ENCODE assay signal across 8 cellular contexts in the genomic region with DNA sequence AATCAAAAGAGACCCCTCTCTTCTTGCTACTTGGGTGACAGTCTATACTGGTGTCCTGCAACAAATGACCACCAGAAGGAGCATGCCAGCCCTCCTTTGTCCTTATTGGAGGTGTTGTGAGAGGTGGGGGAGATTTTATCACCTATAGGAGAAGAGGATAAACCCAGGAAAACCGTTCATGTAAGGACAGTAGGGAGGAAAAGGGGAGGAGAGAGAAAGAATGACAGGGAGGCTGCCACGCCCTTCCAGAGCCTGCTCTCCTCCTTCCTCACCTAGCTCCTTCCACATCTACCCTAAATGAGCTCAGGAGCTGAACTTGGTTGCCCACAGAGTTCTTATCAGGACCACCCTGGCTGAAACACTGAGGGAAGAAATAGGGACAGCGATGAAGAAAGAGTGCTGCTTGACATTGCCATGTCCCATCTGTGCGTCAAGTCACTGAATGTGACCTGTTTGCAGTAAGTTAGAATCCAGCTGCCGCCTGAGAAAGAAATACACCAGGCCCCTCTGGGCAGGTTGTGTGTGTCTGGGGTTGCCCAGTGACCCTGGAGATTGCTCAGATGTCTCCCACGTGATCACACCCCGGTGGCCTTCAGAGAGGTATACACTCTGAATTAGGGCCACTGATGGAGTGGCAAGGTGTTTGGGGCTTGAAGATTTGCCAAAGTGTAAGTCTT. TPM values are rescaled to one million over a fixed set of nuclear protein-coding genes. Genes with fewer than 3 reads are reported as not detected.
DNase-seq lines count a peak whose midpoint lies in the region; ATAC-seq and TF ChIP-seq lines count a peak whose summit lies in the region.
"Had no signal": no experiment of that assay in that cellular context is flagged by ENCODE, and none has a peak within 500 bp of the region (broad histone marks: within the 10 kb centered on the region; RNA-seq: fewer than 3 reads in every experiment).

No MANE protein-coding gene starts in this region.

- H3K9me3 ChIP-seq in H9 (ENCODE audit: control insufficient read depth, low read depth, low read length) (no peaks in the 10 kb centered on the region), gastroesophageal sphincter (no peaks in the 10 kb centered on the region)

- H3T11ph ChIP-seq in H9 (ENCODE audit: low read length), result no peak overlapping the region

- no peak overlapping the region for H4K8ac ChIP-seq in H9 (replicated peaks; ENCODE audit: insufficient read length, low read depth, low read length)

- H3K79me1 ChIP-seq in H9 (ENCODE audit: insufficient read depth, low read depth, low read length, poor library complexity, severe bottlenecking), result no peaks in the 10 kb centered on the region

- H3K4me1 ChIP-seq in H9 (ENCODE audit: insufficient read depth, low read length) (peaks cover 2% of the 10 kb centered on the region; the same call in 1 of the 2 replicates), gastroesophageal sphincter (peaks cover 0 to 24% (median 3%) of the 10 kb centered on the region in 3 donors)

- H3K18ac ChIP-seq in H9 (ENCODE audit: insufficient read length, low read depth, low read length), result no peak overlapping the region

- H3K27ac ChIP-seq in H9 (ENCODE audit: insufficient read length, low read depth, low read length) (no peak overlapping the region), gastroesophageal sphincter (no peak overlapping the region)

- H2BK15ac ChIP-seq in H9 (ENCODE audit: low read depth, low read length), result no peak overlapping the region

- WGBS in H9 (ENCODE audit: extremely low coverage, insufficient read length, low lambda C conversion rate), result no CpG with 5 or more reads among the region's 7 CpGs
- WGBS in gastroesophageal sphincter (ENCODE audit: low coverage in 1 of 2), 2 donors, result 84 to 90% methylated on average over 4 to 5 of the region's 7 CpGs

- no peak overlapping the region for H3K4me3 Mint-ChIP-seq in H9
- no peak overlapping the region for H3K4me3 Mint-ChIP-seq in WTC11
- peak overlapping the region; percentile 84 for H3K4me3 Mint-ChIP-seq in natural killer cell

- no peaks in the 10 kb centered on the region for H4K20me1 ChIP-seq in H9 (ENCODE audit: control insufficient read depth, insufficient read depth, insufficient read length)

- H3K36me3 Mint-ChIP-seq in H9 (ENCODE audit: insufficient read depth in 1 of 3, low read depth in 3 of 3), result no peaks in the 10 kb centered on the region; a peak in 1 of 7 replicates
- no peaks in the 10 kb centered on the region for H3K36me3 Mint-ChIP-seq in WTC11
- H3K36me3 Mint-ChIP-seq in natural killer cell, result no peaks in the 10 kb centered on the region

- H3K4me1 Mint-ChIP-seq in H9 (peaks cover 17 to 39% of the 10 kb centered on the region in 2 experiments), WTC11 (peaks cover 46% of the 10 kb centered on the region), natural killer cell (peaks cover 79 to 95% of the 10 kb centered on the region in 2 donors)

- no peaks in the 10 kb centered on the region for H3K27me3 ChIP-seq in H9 (ENCODE audit: insufficient read depth, low read length)
- H3K27me3 ChIP-seq in gastroesophageal sphincter, result no peaks in the 10 kb centered on the region

- H3K79me2 ChIP-seq in H9 (ENCODE audit: insufficient read depth, low read length), result no peaks in the 10 kb centered on the region

- no peak overlapping the region for H4K91ac ChIP-seq in H9 (ENCODE audit: insufficient read length, low read depth, low read length)

- intact Hi-C loops in natural killer cell (cut with micrococcal nuclease), result loop anchor here (1.0 to 2.0 kb wide), 4 partner anchors 77 to 304 kb away; no protein-coding TSS in a partner anchor

- H3K27me3 Mint-ChIP-seq in H9 (ENCODE audit: low read depth), result peaks cover 16% of the 10 kb centered on the region
- peaks cover 5% of the 10 kb centered on the region; the same call in 1 of the 2 replicates for H3K27me3 Mint-ChIP-seq in WTC11 (ENCODE audit: low read depth)
- no peaks in the 10 kb centered on the region for H3K27me3 Mint-ChIP-seq in natural killer cell (ENCODE audit: low read depth in 2 of 2)

- H3K23ac ChIP-seq in H9 (ENCODE audit: insufficient read length, low read depth, low read length), result no peak overlapping the region

- H2BK20ac ChIP-seq in H9 (ENCODE audit: low read depth, low read length, poor library complexity, severe bottlenecking), result no peak overlapping the region

- TF ChIP-seq CTCF in H9 (conservative IDR thresholded peaks at IDR 0.05) (peak; percentile 22; the same call in 2 of the 3 replicates), WTC11 (IDR thresholded peaks at IDR 0.05) (no peak), natural killer cell (IDR thresholded peaks at IDR 0.05) (no peak), gastroesophageal sphincter (IDR thresholded peaks at IDR 0.05) (no peak)

- H3K9me3 Mint-ChIP-seq in H9, result no peaks in the 10 kb centered on the region
- H3K9me3 Mint-ChIP-seq in WTC11, result no peaks in the 10 kb centered on the region
- H3K9me3 Mint-ChIP-seq in natural killer cell, result no peaks in the 10 kb centered on the region

- H3K56ac ChIP-seq in H9 (ENCODE audit: insufficient read length, low read depth, low read length), result no peak overlapping the region

- TF ChIP-seq EP300 in gastroesophageal sphincter (IDR thresholded peaks at IDR 0.05), result no peak

- no peak overlapping the region for H3K14ac ChIP-seq in H9 (ENCODE audit: insufficient read depth, low read length)

- CTCF ChIA-PET in WTC11 (lab: Charles Lee), result interaction anchor here (0.6 to 1.5 kb wide), 6 partner anchors 24 to 329 kb away, joined by 3 to 7 read pairs (median 3); a partner anchor contains a TSS

- DNase-seq in H9 (no peak), WTC11 (ENCODE audit: low spot score) (no peak), natural killer cell (peak; percentile 33), kidney tubule cell (ENCODE audit: low spot score) (no peak), D341Med (ENCODE audit: low spot score) (no peak)
- DNase-seq: NCI-H526 had no signal

- H3K4me3 ChIP-seq in gastroesophageal sphincter, result no peak overlapping the region

- H3K9ac ChIP-seq in H9 (ENCODE audit: extremely low read depth, insufficient read length, low read length), result no peak overlapping the region

- H2BK12ac ChIP-seq in H9 (ENCODE audit: insufficient read length, low read depth, low read length), result no peak overlapping the region

- no peak overlapping the region for H2BK5ac ChIP-seq in H9 (ENCODE audit: insufficient read length, low read length)

- H3K27ac Mint-ChIP-seq in H9 (no peak overlapping the region), WTC11 (no peak overlapping the region), natural killer cell (peak overlapping the region; percentile 93 to 97)

- H4K5ac ChIP-seq in H9 (ENCODE audit: insufficient read length, low read depth, low read length), result no peak overlapping the region

- no peak overlapping the region for H2AK5ac ChIP-seq in H9 (ENCODE audit: insufficient read length, low read length)

- H2BK120ac ChIP-seq in H9 (ENCODE audit: low read depth, low read length, poor library complexity, severe bottlenecking), result no peak overlapping the region

- POLR2A ChIA-PET in WTC11 (lab: Charles Lee), result no interaction called here

- H2AFZ ChIP-seq in H9 (ENCODE audit: low read length), result no peak overlapping the region

- no peak overlapping the region for H3K4ac ChIP-seq in H9 (ENCODE audit: low read depth, low read length)

- ATAC-seq in GM18868 (IDR thresholded peaks at IDR 0.05; ENCODE audit: unreplicated experiment) (peak; percentile 31), WTC11 (peak; percentile 23), natural killer cell (peak in 2 of 3 donors; percentile 15 to 37), gastroesophageal sphincter (no peak)

- H3K4me2 ChIP-seq in H9 (ENCODE audit: insufficient read depth, insufficient read length, low read length), result no peak overlapping the region

- no peaks in the 10 kb centered on the region for H3K23me2 ChIP-seq in H9 (ENCODE audit: insufficient read length, low read depth, low read length, poor library complexity, severe bottlenecking)

- TF ChIP-seq POLR2A in gastroesophageal sphincter (IDR thresholded peaks at IDR 0.05), result no peak

- H3K36me3 ChIP-seq in gastroesophageal sphincter, result no peaks in the 10 kb centered on the region

TF ChIP-seq in WTC11, 78 proteins besides CTCF, POLR2A, EP300 and RAD21:
- no peak for TF ChIP-seq ESRRA (CRISPR knock-in tag; IDR thresholded peaks at IDR 0.05; ENCODE audit: borderline replicate concordance)
- TF ChIP-seq GRHL2 (CRISPR knock-in tag; IDR thresholded peaks at IDR 0.05; ENCODE audit: insufficient replicate concordance, severe bottlenecking), result no peak

RNA-seq across cellular contexts. Expression of a gene that starts 40.4 kb away (rescaled TPM):
- 29.0 and 29.9 TPM in 2 replicates for total RNA-seq in H9 (2021)
- 25.3 to 33.1 TPM (median 27.2 TPM) in 3 replicates for total RNA-seq in WTC11 (2021)
- total RNA-seq in natural killer cell, result 100 to 1,000 TPM; 532 to 684 (median 589) TPM
- 10 to 100 TPM; 32.2 to 65.2 (median 51.0) TPM for total RNA-seq in gastroesophageal sphincter

Comparison
In these comparisons a context has a peak if more than half of its experiments do, and no peak if none do; other contexts are left out.
1. H3K27ac Mint-ChIP-seq: peak in natural killer cell (2 of 2); none in H9 (0 of 3) and WTC11 (single experiment).
2. RNA of a gene that starts 40.4 kb away (total RNA-seq): 532 to 684 TPM in natural killer cell; 32.2 to 65.2 TPM in gastroesophageal sphincter, 25.3 to 33.1 TPM in WTC11 and 29.0 to 29.9 TPM in H9; every median in the first group is over 4 times any median in the second.